Comparison of ENCODE assay signal across 8 cellular contexts in genomic region chr3:131361464-131362421, GRCh38. TPM values are rescaled to one million over a fixed set of nuclear protein-coding genes. Genes with fewer than 3 reads are reported as not detected.
DNase-seq lines count a peak whose midpoint lies in the region; ATAC-seq and TF ChIP-seq lines count a peak whose summit lies in the region.

No MANE protein-coding gene starts in this region.

- H3K4me3 ChIP-seq in left lung (peak overlapping the region; percentile 34 to 61), stomach smooth muscle (ENCODE audit: low read length in 2 of 2) (peak overlapping the region; percentile 65 to 80)

- H3K36me3 ChIP-seq in left lung (no peaks in the 10 kb centered on the region), stomach smooth muscle (ENCODE audit: control insufficient read depth in 2 of 2, insufficient read depth in 2 of 2, low read length in 2 of 2) (no peaks in the 10 kb centered on the region)

- H3K9me3 ChIP-seq in left lung (no peaks in the 10 kb centered on the region), stomach smooth muscle (ENCODE audit: control insufficient read depth in 2 of 2, low read length in 2 of 2) (no peaks in the 10 kb centered on the region)

- peak overlapping the region; percentile 41 to 62 for H3K9ac ChIP-seq in stomach smooth muscle (ENCODE audit: low read length in 2 of 2)

- peaks cover 0 to 12% of the 10 kb centered on the region in 2 donors for H3K27me3 ChIP-seq in left lung
- no peaks in the 10 kb centered on the region for H3K27me3 ChIP-seq in stomach smooth muscle (ENCODE audit: control insufficient read depth in 1 of 2, insufficient read depth in 2 of 2, low read length in 2 of 2)

- ATAC-seq in GM18502 (IDR thresholded peaks at IDR 0.05; ENCODE audit: poor library complexity, unreplicated experiment) (peak; percentile 97), HG02759 (IDR thresholded peaks at IDR 0.05; ENCODE audit: unreplicated experiment) (peak; percentile 93), left lung (peak; percentile 98), GM18867 (IDR thresholded peaks at IDR 0.05; ENCODE audit: unreplicated experiment) (no peak)

- peak; percentile 97 for DNase-seq in OCI-M1 (lab: John Stamatoyannopoulos, UW)
- DNase-seq in ecto neural progenitor cell (ENCODE audit: low spot score), result peak; percentile 86
- DNase-seq in left lung, result peak; percentile 96 to 99
- DNase-seq in H4 (ENCODE audit: low spot score), result no peak

- H3K27ac ChIP-seq in left lung (peak overlapping the region; percentile 79 to 86), stomach smooth muscle (ENCODE audit: low read length) (no peak overlapping the region)

- intact Hi-C loops in left lung (cut with DNase I), result no loop called here

- TF ChIP-seq CTCF in left lung (IDR thresholded peaks at IDR 0.05), result no peak

- H3K4me1 ChIP-seq in left lung, result peaks cover 8 to 20% of the 10 kb centered on the region in 2 donors
- peaks cover 13% of the 10 kb centered on the region for H3K4me1 ChIP-seq in stomach smooth muscle (ENCODE audit: control insufficient read depth, insufficient read depth, low read length)

RNA-seq across cellular contexts. Expression of gene NUDT16, which starts 19.8 kb away (rescaled TPM):
- 10 to 100 TPM; 24.7 to 34.4 TPM for total RNA-seq in left lung
- total RNA-seq in H4 (2014; rRNA removed; shearing (Covaris generic)), result 7.9 and 9.0 TPM in 2 replicates
